Comparison of ENCODE assay signal across 16 cellular contexts in genomic region chr6:155311076-155311475, GRCh38. TPM values are rescaled to one million over a fixed set of nuclear protein-coding genes. Genes with fewer than 3 reads are reported as not detected.
DNase-seq lines count a peak whose midpoint lies in the region; ATAC-seq and TF ChIP-seq lines count a peak whose summit lies in the region.
"Had no signal": no experiment of that assay in that cellular context is flagged by ENCODE, and none has a peak within 500 bp of the region (broad histone marks: within the 10 kb centered on the region; RNA-seq: fewer than 3 reads in every experiment).

No MANE protein-coding gene starts in this region.

- TF ChIP-seq CTCF in HEK293 (tag by site-specific recombination; IDR thresholded peaks at IDR 0.05) (no peak), foreskin keratinocyte (conservative IDR thresholded peaks at IDR 0.05) (no peak), uterus (IDR thresholded peaks at IDR 0.05) (no peak), endothelial cell (IDR thresholded peaks at IDR 0.05; ENCODE audit: unreplicated experiment) (no peak)

- peaks cover 46 to 70% (median 55%) of the 10 kb centered on the region in 4 donors for H3K4me1 Mint-ChIP-seq in CD4-positive, CD25-positive, alpha-beta regulatory T cell
- H3K4me1 Mint-ChIP-seq in endothelial cell (ENCODE audit: unreplicated experiment): peaks cover 3% of the 10 kb centered on the region

- TF ChIP-seq POLR2A in uterus (IDR thresholded peaks at IDR 0.05): no peak

- H3K4me3 Mint-ChIP-seq in CD4-positive, CD25-positive, alpha-beta regulatory T cell: peak overlapping the region in 2 of 4 donors; percentile 38 to 58
- no peak overlapping the region for H3K4me3 Mint-ChIP-seq in endothelial cell (ENCODE audit: unreplicated experiment)

- no peaks in the 10 kb centered on the region for H3K27me3 Mint-ChIP-seq in CD4-positive, CD25-positive, alpha-beta regulatory T cell
- no peaks in the 10 kb centered on the region for H3K27me3 Mint-ChIP-seq in endothelial cell (ENCODE audit: unreplicated experiment)

- ATAC-seq in CD4-positive, CD25-positive, alpha-beta regulatory T cell (ENCODE audit: low read depth in 2 of 2): no peak
- no peak for ATAC-seq in foreskin keratinocyte
- ATAC-seq in GM21526 (IDR thresholded peaks at IDR 0.05; ENCODE audit: low FRiP score, unreplicated experiment): no peak
- ATAC-seq: mucosa of descending colon had no signal

- no peak overlapping the region for H3K27ac Mint-ChIP-seq in CD4-positive, CD25-positive, alpha-beta regulatory T cell
- H3K27ac Mint-ChIP-seq in endothelial cell (ENCODE audit: unreplicated experiment): no peak overlapping the region

- H3K4me1 ChIP-seq in CD4-positive, CD25-positive, alpha-beta regulatory T cell (ENCODE audit: control insufficient read depth, insufficient read depth, low read length, poor library complexity, severe bottlenecking): peaks cover 24% of the 10 kb centered on the region
- H3K4me1 ChIP-seq in HEK293 (ENCODE audit: control insufficient read depth, insufficient read depth, low read length) (peaks cover 5% of the 10 kb centered on the region; the same call in 1 of the 2 replicates), SJSA1 (replicated peaks) (peaks cover 27% of the 10 kb centered on the region), foreskin keratinocyte (peaks cover 27% of the 10 kb centered on the region), uterus (peaks cover 3 to 5% of the 10 kb centered on the region in 2 donors)

- H3K36me3 Mint-ChIP-seq in CD4-positive, CD25-positive, alpha-beta regulatory T cell: peaks cover 18% of the 10 kb centered on the region
- H3K36me3 Mint-ChIP-seq in endothelial cell (ENCODE audit: low read depth, unreplicated experiment): peaks cover 18% of the 10 kb centered on the region

- no peak overlapping the region for H3K4me3 ChIP-seq in CD4-positive, CD25-positive, alpha-beta regulatory T cell (ENCODE audit: low read depth, low read length)
- H3K4me3 ChIP-seq in HEK293 (ENCODE audit: low read depth, low read length): no peak overlapping the region
- H3K4me3 ChIP-seq in SJSA1: no peak overlapping the region
- no peak overlapping the region for H3K4me3 ChIP-seq in uterus
- H3K4me3 ChIP-seq: BLaER1 treated with 17β-estradiol and CSF1 and Interleukin-3, amounts not matched to agents 10 nM and 100 nM; mucosa of descending colon; SJCRH30; thyroid gland had no signal

- H3K36me3 ChIP-seq in CD4-positive, CD25-positive, alpha-beta regulatory T cell (ENCODE audit: control insufficient read depth, insufficient read depth, low read length): peaks cover 27% of the 10 kb centered on the region
- H3K36me3 ChIP-seq in HEK293 (ENCODE audit: control insufficient read depth in 2 of 2, insufficient read depth in 1 of 2, low read length in 2 of 2): peaks cover 20 to 47% of the 10 kb centered on the region in 2 experiments
- peaks cover 56% of the 10 kb centered on the region for H3K36me3 ChIP-seq in SJSA1
- H3K36me3 ChIP-seq in uterus: no peaks in the 10 kb centered on the region
- H3K36me3 ChIP-seq: thyroid gland had no signal

- H3K9me3 ChIP-seq in CD4-positive, CD25-positive, alpha-beta regulatory T cell (ENCODE audit: control insufficient read depth in 2 of 2, low read length in 2 of 2): no peaks in the 10 kb centered on the region
- no peaks in the 10 kb centered on the region for H3K9me3 ChIP-seq in HEK293 (ENCODE audit: control insufficient read depth, insufficient read depth, low read depth, low read length)
- H3K9me3 ChIP-seq in SJSA1 (replicated peaks): no peaks in the 10 kb centered on the region
- no peaks in the 10 kb centered on the region for H3K9me3 ChIP-seq in uterus
- H3K9me3 ChIP-seq: BLaER1 treated with 17β-estradiol and CSF1 and Interleukin-3, amounts not matched to agents 10 nM and 100 nM; mucosa of descending colon; SJCRH30; thyroid gland had no signal

- peaks cover 0 to 1% (median 0%) of the 10 kb centered on the region in 7 donors for H3K9me3 Mint-ChIP-seq in CD4-positive, CD25-positive, alpha-beta regulatory T cell
- H3K9me3 Mint-ChIP-seq in endothelial cell (ENCODE audit: unreplicated experiment): no peaks in the 10 kb centered on the region

- CTCF ChIA-PET in HEK293 (lab: Yijun Ruan, JAX): interaction anchor here (0.6 to 1.7 kb wide), 6 partner anchors 7 to 383 kb away, joined by 3 to 7 read pairs (median 4); no protein-coding TSS in a partner anchor

- H3K27me3 ChIP-seq in CD4-positive, CD25-positive, alpha-beta regulatory T cell (ENCODE audit: control insufficient read depth, insufficient read depth, low read length): no peaks in the 10 kb centered on the region
- H3K27me3 ChIP-seq in SJSA1 (replicated peaks) (no peaks in the 10 kb centered on the region), foreskin keratinocyte (no peaks in the 10 kb centered on the region), uterus (no peaks in the 10 kb centered on the region)
- H3K27me3 ChIP-seq: BLaER1 treated with 17β-estradiol and CSF1 and Interleukin-3, amounts not matched to agents 10 nM and 100 nM; SJCRH30; thyroid gland had no signal

- H3K27ac ChIP-seq in CD4-positive, CD25-positive, alpha-beta regulatory T cell (ENCODE audit: insufficient read depth, low read length, poor library complexity, severe bottlenecking): peak overlapping the region; percentile 36
- no peak overlapping the region for H3K27ac ChIP-seq in HEK293 (ENCODE audit: extremely low read depth, low read depth, low read length)
- peak overlapping the region; percentile 60 for H3K27ac ChIP-seq in SJSA1
- H3K27ac ChIP-seq in foreskin keratinocyte: peak overlapping the region; percentile 40
- H3K27ac ChIP-seq in uterus: no peak overlapping the region
- H3K27ac ChIP-seq: BLaER1 treated with 17β-estradiol and CSF1 and Interleukin-3, amounts not matched to agents 10 nM and 100 nM; SJCRH30; thyroid gland had no signal

- DNase-seq in CD4-positive, CD25-positive, alpha-beta regulatory T cell: no peak
- DNase-seq in SJSA1 (ENCODE audit: low read depth in 1 of 2, low spot score in 2 of 2): no peak
- no peak for DNase-seq in foreskin keratinocyte
- no peak for DNase-seq in uterus
- no peak for DNase-seq in cardiac septum (ENCODE audit: low spot score)
- no peak for DNase-seq in endothelial cell (ENCODE audit: low spot score)
- DNase-seq: activated T-cell treated with anti-CD3 and anti-CD28 coated beads, Interleukin-2, amount 50 U/mL, for 1 hour; mucosa of descending colon; SJCRH30; T1000; thyroid gland had no signal

- POLR2A ChIA-PET in HEK293 (lab: Yijun Ruan, JAX): interaction anchor here (1.8 kb wide), 1 partner anchor 18 kb away, joined by 3 read pairs; no protein-coding TSS in a partner anchor

- intact Hi-C loops in uterus (cut with DNase I; ENCODE audit: low total_unique reads) (no loop called here), cardiac septum (cut with DNase I) (loop anchor here (5.0 kb wide), 1 partner anchor 134 kb away; no protein-coding TSS in a partner anchor)

TF ChIP-seq in HEK293, 187 proteins besides CTCF, POLR2A, EP300 and RAD21 (continues in another document):
- TF ChIP-seq ZNF660 (tag by site-specific recombination; IDR thresholded peaks at IDR 0.05) (no peak), ZNF211 (tag by site-specific recombination; IDR thresholded peaks at IDR 0.05; ENCODE audit: low read depth) (no peak), BCL11B (tag by site-specific recombination; IDR thresholded peaks at IDR 0.05; ENCODE audit: low read depth) (no peak), ZNF311 (tag by site-specific recombination; IDR thresholded peaks at IDR 0.05; ENCODE audit: borderline replicate concordance) (no peak), ZNF629 (tag by site-specific recombination; IDR thresholded peaks at IDR 0.05) (0 out of 2 replicates have a peak, but pooled peaks have one; percentile 8), PRDM6 (tag by site-specific recombination; IDR thresholded peaks at IDR 0.05) (peak; percentile 27), ZNF202 (tag by site-specific recombination; IDR thresholded peaks at IDR 0.05; ENCODE audit: borderline replicate concordance) (no peak), ZNF362 (tag by site-specific recombination; IDR thresholded peaks at IDR 0.05) (no peak), ZNF621 (tag by site-specific recombination; IDR thresholded peaks at IDR 0.05) (no peak), ZNF560 (tag by site-specific recombination; IDR thresholded peaks at IDR 0.05; ENCODE audit: borderline replicate concordance) (no peak)

RNA-seq across cellular contexts. Expression of gene TFB1M, which starts 3.2 kb away (rescaled TPM):
- 17.7 TPM for total RNA-seq in CD4-positive, CD25-positive, alpha-beta regulatory T cell
- 10 to 100 TPM; 10.5 to 26.5 (median 18.3) TPM for polyA plus RNA-seq in CD4-positive, CD25-positive, alpha-beta regulatory T cell
- total RNA-seq in SJSA1 (2014; rRNA removed; shearing (Covaris generic)): 15.9 and 48.9 TPM in 2 replicates
- total RNA-seq in foreskin keratinocyte: 19.3 and 27.4 TPM in 2 replicates
- 19.8 and 23.2 TPM in 2 replicates for polyA plus RNA-seq in foreskin keratinocyte
- total RNA-seq in uterus: 10 to 100 TPM in 3 of 4 donors, under 1 TPM in 1; 0.59 to 46.1 (median 20.9) TPM
- 15.1 TPM for total RNA-seq in cardiac septum
- 25.9 TPM for total RNA-seq in endothelial cell (ENCODE audit: unreplicated experiment)

RNA-seq across cellular contexts. Expression of gene CLDN20, which starts 47.3 kb away (rescaled TPM):
- not detected for total RNA-seq in CD4-positive, CD25-positive, alpha-beta regulatory T cell
- not detected for polyA plus RNA-seq in CD4-positive, CD25-positive, alpha-beta regulatory T cell
- total RNA-seq in SJSA1 (2014; rRNA removed; shearing (Covaris generic)): not detected in 2 replicates
- total RNA-seq in foreskin keratinocyte (not detected in 2 replicates), uterus (1 to 10 TPM in 1 of 4 donors, not detected in 3; 1.5 TPM), cardiac septum (not detected), endothelial cell (ENCODE audit: unreplicated experiment) (0.23 TPM)
- polyA plus RNA-seq in foreskin keratinocyte: not detected in 2 replicates
- total RNA-seq: mucosa of descending colon, osteoblast, SJCRH30, thyroid gland had no signal
- polyA plus RNA-seq: esophagus had no signal

Comparison
In these comparisons a context has a peak if more than half of its experiments do, and no peak if none do; other contexts are left out.
1. H3K27ac ChIP-seq: peak in CD4-positive, CD25-positive, alpha-beta regulatory T cell (single experiment), SJSA1 (single experiment) and foreskin keratinocyte (single experiment); none in HEK293 (single experiment) and uterus (0 of 2).